26 cellular contexts compared by ENCODE assay signal in genomic region chr12:95977764-95978305, GRCh38. TPM values are rescaled to one million over a fixed set of nuclear protein-coding genes. Genes with fewer than 3 reads are reported as not detected.
A peak's percentile ranks its signal among the peaks of the same experiment; 100 is the strongest.
DNase-seq lines count a peak whose midpoint lies in the region; ATAC-seq, FAIRE-seq and TF ChIP-seq lines count a peak whose summit lies in the region.
"Had no signal": no experiment of that assay in that cellular context is flagged by ENCODE, and none has a peak within 500 bp of the region (broad histone marks: within the 10 kb centered on the region; RNA-seq: fewer than 3 reads in every experiment).

No MANE protein-coding gene starts in this region.

- TF ChIP-seq RAD21 in HepG2 (CRISPR knock-in tag; IDR thresholded peaks at IDR 0.05) = no peak

- H3K36me3 ChIP-seq in HepG2 (replicated peaks in 1 of 2; ENCODE audit: control insufficient read depth in 1 of 2, insufficient read depth in 2 of 2, low read length in 2 of 2) (no peaks in the 10 kb centered on the region), adrenal gland (replicated peaks in 1 of 2) (no peaks in the 10 kb centered on the region), neuronal stem cell (replicated peaks in 1 of 2; ENCODE audit: control insufficient read depth in 2 of 2, insufficient read depth in 2 of 2, low read length in 2 of 2) (no peaks in the 10 kb centered on the region)
- H3K36me3 ChIP-seq: BE2C had no signal

- H3K4me3 Mint-ChIP-seq in activated CD8-positive, alpha-beta memory T cell treated with anti-CD3 and anti-CD28 coated beads, Interleukin-2, amount 10 ng/mL, durations not matched to agents 7 days and 5 days = no peak overlapping the region
- H3K4me3 Mint-ChIP-seq: CD14-positive monocyte; CD4-positive, alpha-beta T cell; CD8-positive, alpha-beta memory T cell had no signal

- no peak overlapping the region for H3K4me3 ChIP-seq in HepG2 (replicated peaks in 1 of 3; ENCODE audit: insufficient read depth in 1 of 3, low read depth in 2 of 3, low read length in 3 of 3)
- no peak overlapping the region for H3K4me3 ChIP-seq in adrenal gland
- H3K4me3 ChIP-seq in neuronal stem cell (ENCODE audit: low read length in 2 of 2) = peak overlapping the region in 1 of 2 donors; percentile 37
- H3K4me3 ChIP-seq: A549; BLaER1 treated with 17β-estradiol and CSF1 and Interleukin-3, amounts not matched to agents 10 nM and 100 nM had no signal

- no peak for FAIRE-seq in HepG2 (lab: Jason Lieb, UNC)
- FAIRE-seq: A549, GM12892, H54 had no signal

- no peaks in the 10 kb centered on the region for H3K4me1 Mint-ChIP-seq in activated CD8-positive, alpha-beta memory T cell treated with anti-CD3 and anti-CD28 coated beads, Interleukin-2, amount 10 ng/mL, durations not matched to agents 7 days and 5 days
- H3K4me1 Mint-ChIP-seq: CD8-positive, alpha-beta memory T cell had no signal

- intact Hi-C loops in HepG2 (cut with micrococcal nuclease; ENCODE audit: unreplicated experiment) (loop anchor here (2.0 kb wide), 1 partner anchor 19 kb away; the partner anchor contains the start of gene HAL), adrenal gland (cut with DNase I) (no loop called here)

- POLR2A ChIA-PET in HepG2 (lab: Yijun Ruan, JAX) = interaction anchor here (0.6 to 7.0 kb wide), 6 partner anchors 10 to 35 kb away, joined by 3 to 92 read pairs (median 10); partner anchors contain the start of genes AMDHD1, CCDC38 and HAL

- no peak overlapping the region for H4K8ac ChIP-seq in neuronal stem cell (ENCODE audit: low read depth, low read length)

- no peak overlapping the region for H2BK5ac ChIP-seq in neuronal stem cell (ENCODE audit: low read length)

- H2BK15ac ChIP-seq in neuronal stem cell (ENCODE audit: low read length) = no peak overlapping the region

- H3K9ac ChIP-seq in HepG2 (ENCODE audit: insufficient read depth, low read depth, low read length) (no peak overlapping the region), neuronal stem cell (ENCODE audit: low read depth, low read length, poor library complexity) (no peak overlapping the region)
- H3K9ac ChIP-seq: BLaER1 treated with 17β-estradiol and CSF1 and Interleukin-3, amounts not matched to agents 10 nM and 100 nM had no signal

- ATAC-seq in activated CD8-positive, alpha-beta memory T cell treated with anti-CD3 and anti-CD28 coated beads, Interleukin-2, amount 10 ng/mL, durations not matched to agents 7 days and 5 days = no peak
- ATAC-seq in HepG2 = no peak
- ATAC-seq: A549 had no signal

- no peak overlapping the region for H3K27ac Mint-ChIP-seq in activated CD8-positive, alpha-beta memory T cell treated with anti-CD3 and anti-CD28 coated beads, Interleukin-2, amount 10 ng/mL, durations not matched to agents 7 days and 5 days
- H3K27ac Mint-ChIP-seq: CD4-positive, alpha-beta T cell; CD8-positive, alpha-beta memory T cell had no signal

- H4K20me1 ChIP-seq in HepG2 (ENCODE audit: insufficient read depth, low read length) = no peaks in the 10 kb centered on the region
- H4K20me1 ChIP-seq: BLaER1 treated with 17β-estradiol and CSF1 and Interleukin-3, amounts not matched to agents 10 nM and 100 nM had no signal

- no peaks in the 10 kb centered on the region for H3K79me1 ChIP-seq in neuronal stem cell (ENCODE audit: low read depth, low read length)

- H3K27me3 ChIP-seq in HepG2 (ENCODE audit: control insufficient read depth in 1 of 2, insufficient read depth in 2 of 2, low read length in 2 of 2) = no peaks in the 10 kb centered on the region
- H3K27me3 ChIP-seq in adrenal gland = no peaks in the 10 kb centered on the region
- H3K27me3 ChIP-seq in neuronal stem cell (ENCODE audit: control insufficient read depth in 3 of 3, insufficient read depth in 3 of 3, low read depth in 1 of 3, low read length in 3 of 3) = peaks cover 0 to 3% (median 0%) of the 10 kb centered on the region in 3 experiments
- H3K27me3 ChIP-seq: BLaER1 treated with 17β-estradiol and CSF1 and Interleukin-3, amounts not matched to agents 10 nM and 100 nM had no signal

- H2AFZ ChIP-seq in HepG2 (ENCODE audit: low read length) = no peak overlapping the region
- no peak overlapping the region for H2AFZ ChIP-seq in neuronal stem cell (ENCODE audit: low read length)

- H3K14ac ChIP-seq in neuronal stem cell (ENCODE audit: low read length) = no peak overlapping the region

- no peak overlapping the region for H4K91ac ChIP-seq in neuronal stem cell (ENCODE audit: low read depth, low read length, poor library complexity)

- H3K23ac ChIP-seq in neuronal stem cell (ENCODE audit: low read depth, low read length, poor library complexity) = no peak overlapping the region

- WGBS in HepG2 (ENCODE audit: low lambda C conversion rate) = 98% methylated on average over 11 of the region's 11 CpGs
- 86 to 93% (median 87%) methylated on average over 3 to 11 of the region's 11 CpGs for WGBS in adrenal gland, 4 donors
- WGBS in neuronal stem cell (ENCODE audit: extremely low coverage in 2 of 2, insufficient read length in 2 of 2, insufficient replicate concordance in 1 of 2), 2 donors = no CpG with 5 or more reads among the region's 11 CpGs

- no peak overlapping the region for H3K18ac ChIP-seq in neuronal stem cell (ENCODE audit: low read length)

- H2BK120ac ChIP-seq in neuronal stem cell (ENCODE audit: low read depth, low read length) = no peak overlapping the region

- CTCF ChIA-PET in activated CD8-positive, alpha-beta memory T cell treated with anti-CD3 and anti-CD28 coated beads, Interleukin-2, amount 10 ng/mL, durations not matched to agents 7 days and 5 days (lab: Charles Lee) = interaction anchor here (1.1 to 2.1 kb wide), 2 partner anchors 21 to 23 kb away, joined by 3 to 7 read pairs; no protein-coding TSS in a partner anchor
- CTCF ChIA-PET in HepG2 (lab: Yijun Ruan, JAX; ENCODE audit: low intra/inter-chr PET ratio, low total read pairs) = no interaction called here

- no peak for TF ChIP-seq EP300 in HepG2 (IDR thresholded peaks at IDR 0.05; ENCODE audit: low read depth in 2 of 2, low read length in 2 of 2)
- no peak for TF ChIP-seq EP300 in HepG2 (CRISPR knock-in tag; IDR thresholded peaks at IDR 0.05; ENCODE audit: borderline replicate concordance)

- H3K27me3 Mint-ChIP-seq in activated CD8-positive, alpha-beta memory T cell treated with anti-CD3 and anti-CD28 coated beads, Interleukin-2, amount 10 ng/mL, durations not matched to agents 7 days and 5 days = no peaks in the 10 kb centered on the region
- H3K27me3 Mint-ChIP-seq: CD4-positive, alpha-beta T cell; CD8-positive, alpha-beta memory T cell had no signal

- H2BK12ac ChIP-seq in neuronal stem cell (ENCODE audit: low read length) = no peak overlapping the region

- H3K79me2 ChIP-seq in HepG2 (ENCODE audit: insufficient read depth, low read length) = no peaks in the 10 kb centered on the region

- no peak overlapping the region for H3K4ac ChIP-seq in neuronal stem cell (ENCODE audit: low read length)

- peaks cover 72% of the 10 kb centered on the region for H3K4me1 ChIP-seq in HepG2 (ENCODE audit: insufficient read depth, low read length)
- H3K4me1 ChIP-seq in adrenal gland (replicated peaks in 1 of 2) = no peaks in the 10 kb centered on the region
- no peaks in the 10 kb centered on the region for H3K4me1 ChIP-seq in neuronal stem cell (ENCODE audit: control insufficient read depth in 2 of 2, insufficient read depth in 1 of 2, low read depth in 1 of 2, low read length in 2 of 2)
- H3K4me1 ChIP-seq: A549; BE2C; BLaER1 treated with 17β-estradiol and CSF1 and Interleukin-3, amounts not matched to agents 10 nM and 100 nM had no signal

- no peak overlapping the region for H3K27ac ChIP-seq in HepG2 (ENCODE audit: extremely low read length, insufficient read depth, low read length)
- H3K27ac ChIP-seq in adrenal gland = no peak overlapping the region
- no peak overlapping the region for H3K27ac ChIP-seq in neuronal stem cell (replicated peaks; ENCODE audit: low read length)
- H3K27ac ChIP-seq: A549; BLaER1 treated with 17β-estradiol and CSF1 and Interleukin-3, amounts not matched to agents 10 nM and 100 nM had no signal

- no peaks in the 10 kb centered on the region for H3K9me3 Mint-ChIP-seq in activated CD8-positive, alpha-beta memory T cell treated with anti-CD3 and anti-CD28 coated beads, Interleukin-2, amount 10 ng/mL, durations not matched to agents 7 days and 5 days (ENCODE audit: low read depth)
- H3K9me3 Mint-ChIP-seq: CD14-positive monocyte; CD4-positive, alpha-beta T cell; CD8-positive, alpha-beta memory T cell had no signal

- BruUV-seq in HepG2 (replicated peaks; lab: Mats Ljungman, UMichigan) = no TSS peak

- DNase-seq in activated CD8-positive, alpha-beta memory T cell treated with anti-CD3 and anti-CD28 coated beads, Interleukin-2, amount 10 ng/mL, durations not matched to agents 7 days and 5 days = peak; percentile 40
- DNase-seq in activated CD8-positive, alpha-beta memory T cell treated with anti-CD3 and anti-CD28 coated beads, Interleukin-2, amount 50 U/mL, for 4 hours = no peak
- DNase-seq in DMS79 treated with DMSO at 0.1 percent for 48 hours (lab: John Stamatoyannopoulos, UW) (peak; percentile 12), ecto neural progenitor cell (ENCODE audit: low spot score) (peak; percentile 29), HepG2 (ENCODE audit: low spot score) (no peak), adrenal gland (no peak), neuronal stem cell (ENCODE audit: low spot score) (no peak), COR-L47 (lab: John Stamatoyannopoulos, UW) (no peak)
- DNase-seq: 8988T; ACHN; AML-193; BE2C; Calu3; CD4-positive, alpha-beta T cell; CD8-positive, alpha-beta memory T cell; DMS153; GF-D8; GOT3; HCEC 1CT had no signal

- TF ChIP-seq POLR2A in HepG2 (IDR thresholded peaks at IDR 0.05; ENCODE audit: insufficient read depth in 1 of 2, low read depth in 2 of 2, low read length in 2 of 2) (no peak), adrenal gland (IDR thresholded peaks at IDR 0.05) (no peak)

- H3K4me2 ChIP-seq in HepG2 (ENCODE audit: low read depth, low read length) (no peak overlapping the region), neuronal stem cell (ENCODE audit: insufficient read depth, low read length, poor library complexity, severe bottlenecking) (no peak overlapping the region)
- H3K4me2 ChIP-seq: A549; BLaER1 treated with 17β-estradiol and CSF1 and Interleukin-3, amounts not matched to agents 10 nM and 100 nM had no signal

- H3K9me3 ChIP-seq in HepG2 (ENCODE audit: low read length) (no peaks in the 10 kb centered on the region), adrenal gland (replicated peaks in 1 of 3) (no peaks in the 10 kb centered on the region), neuronal stem cell (replicated peaks in 1 of 2; ENCODE audit: control insufficient read depth in 2 of 2, insufficient read depth in 1 of 2, low read depth in 1 of 2, low read length in 2 of 2) (no peaks in the 10 kb centered on the region)
- H3K9me3 ChIP-seq: A549; BE2C; BLaER1 treated with 17β-estradiol and CSF1 and Interleukin-3, amounts not matched to agents 10 nM and 100 nM had no signal

- H3K36me3 Mint-ChIP-seq in activated CD8-positive, alpha-beta memory T cell treated with anti-CD3 and anti-CD28 coated beads, Interleukin-2, amount 10 ng/mL, durations not matched to agents 7 days and 5 days = no peaks in the 10 kb centered on the region

- TF ChIP-seq CTCF in HepG2 (CRISPR knock-in tag; IDR thresholded peaks at IDR 0.05) (no peak), adrenal gland (IDR thresholded peaks at IDR 0.05) (no peak)

- in situ Hi-C loops in HepG2 (cut with HindIII; ENCODE audit: extremely low pct_ligation_motif_present, low pct_unique_long_range_greater_than_20kb) = loop anchor here (25.0 kb wide), 1 partner anchor 391 kb away; no protein-coding TSS in a partner anchor

- H2AK5ac ChIP-seq in neuronal stem cell (ENCODE audit: low read depth, low read length) = no peak overlapping the region

RNA-seq across cellular contexts. Expression of gene HAL, which starts 18.3 kb away (rescaled TPM):
- total RNA-seq in activated CD8-positive, alpha-beta memory T cell treated with anti-CD3 and anti-CD28 coated beads, Interleukin-2, amount 10 ng/mL, durations not matched to agents 7 days and 5 days = under 1 TPM; 0.16 to 0.38 TPM
- total RNA-seq in HepG2 (2016; rRNA removed; fragmentation: Illumina TruSeq; extraction: Trizol) (0.56 and 0.89 TPM in 2 replicates), adrenal gland (under 1 TPM in 4 of 8 donors, not detected in 4; 0.14 to 0.40 (median 0.21) TPM)
- total RNA-seq in HepG2 (2016; cell fraction: cytosol; rRNA removed; fragmentation: Illumina TruSeq; extraction: Trizol; ENCODE audit: low read depth) = 0.10 and 0.26 TPM in 2 replicates
- 0.58 and 1.1 TPM in 2 replicates for total RNA-seq in HepG2 (2016; cell fraction: insoluble cytoplasmic fraction; rRNA removed; fragmentation: Illumina TruSeq; extraction: Trizol)
- 0.22 and 0.59 TPM in 2 replicates for total RNA-seq in HepG2 (2016; cell fraction: membrane; rRNA removed; fragmentation: Illumina TruSeq; extraction: Trizol)
- total RNA-seq in HepG2 (2016; cell fraction: nucleus; rRNA removed; fragmentation: Illumina TruSeq; extraction: Trizol) = 1.8 and 2.1 TPM in 2 replicates
- polyA plus RNA-seq in HepG2 (2011; rRNA removed) (37.8 and 63.7 TPM in 2 replicates), adrenal gland (under 1 TPM; 0.13 to 0.24 (median 0.16) TPM)
- 17.0 and 30.5 TPM in 2 replicates for polyA plus RNA-seq in HepG2 (2011; cell fraction: cytosol; rRNA removed)
- 159 and 187 TPM in 2 replicates for polyA plus RNA-seq in HepG2 (2011; cell fraction: nucleus; rRNA removed)
- polyA plus RNA-seq in HepG2 (2012) = 38.1 and 88.4 TPM in 2 replicates
- 0.11 TPM in 2 replicates for polyA plus RNA-seq in HepG2 (2016; cell fraction: cytosol; fragmentation: Illumina TruSeq; extraction: Trizol; ENCODE audit: low read depth)
- 0.50 and 0.67 TPM in 2 replicates for polyA plus RNA-seq in HepG2 (2016; cell fraction: insoluble cytoplasmic fraction; fragmentation: Illumina TruSeq; extraction: Trizol; ENCODE audit: low read depth)
- 0.20 and 0.25 TPM in 2 replicates for polyA plus RNA-seq in HepG2 (2016; cell fraction: membrane; fragmentation: Illumina TruSeq; extraction: Trizol; ENCODE audit: low read depth)
- 1.8 and 2.3 TPM in 2 replicates for polyA plus RNA-seq in HepG2 (2016; cell fraction: nucleus; fragmentation: Illumina TruSeq; extraction: Trizol; ENCODE audit: insufficient read depth, low read depth)
- polyA minus RNA-seq in HepG2 (2011; rRNA and poly(A)+ RNA removed; ENCODE audit: low replicate concordance) = 3.5 and 84.7 TPM in 2 replicates
- 24.7 and 49.8 TPM in 2 replicates for polyA minus RNA-seq in HepG2 (2011; cell fraction: cytosol; rRNA and poly(A)+ RNA removed)
- 65.0 and 124 TPM in 2 replicates for polyA minus RNA-seq in HepG2 (2011; cell fraction: nucleus; rRNA and poly(A)+ RNA removed)
- polyA plus RNA-seq in neuronal stem cell (2013, experiment 1 of 2) = 0.04 TPM
- polyA plus RNA-seq in neuronal stem cell (2013, experiment 2 of 2) = 0.15 TPM
- total RNA-seq: Daoy, G401 had no signal
- polyA plus RNA-seq: CD8-positive, alpha-beta memory T cell had no signal

RNA-seq across cellular contexts. Expression of gene AMDHD1, which starts 34.7 kb away (rescaled TPM):
- 1 to 10 TPM; 1.3 to 1.4 TPM for total RNA-seq in activated CD8-positive, alpha-beta memory T cell treated with anti-CD3 and anti-CD28 coated beads, Interleukin-2, amount 10 ng/mL, durations not matched to agents 7 days and 5 days
- total RNA-seq in HepG2 (2016; rRNA removed; fragmentation: Illumina TruSeq; extraction: Trizol) (6.2 and 6.5 TPM in 2 replicates), adrenal gland (10 to 100 TPM in 6 of 8 donors, 1 to 10 TPM in 2; 4.6 to 48.9 (median 15.5) TPM)
- total RNA-seq in HepG2 (2016; cell fraction: cytosol; rRNA removed; fragmentation: Illumina TruSeq; extraction: Trizol; ENCODE audit: low read depth) = 0.91 and 1.2 TPM in 2 replicates
- 6.5 and 6.7 TPM in 2 replicates for total RNA-seq in HepG2 (2016; cell fraction: insoluble cytoplasmic fraction; rRNA removed; fragmentation: Illumina TruSeq; extraction: Trizol)
- total RNA-seq in HepG2 (2016; cell fraction: membrane; rRNA removed; fragmentation: Illumina TruSeq; extraction: Trizol) = 2.3 and 2.7 TPM in 2 replicates
- 4.1 and 7.2 TPM in 2 replicates for total RNA-seq in HepG2 (2016; cell fraction: nucleus; rRNA removed; fragmentation: Illumina TruSeq; extraction: Trizol)
- polyA plus RNA-seq in HepG2 (2011; rRNA removed) (29.6 and 31.5 TPM in 2 replicates), adrenal gland (10 to 100 TPM; 10.5 to 87.4 (median 14.4) TPM)
- polyA plus RNA-seq in HepG2 (2011; cell fraction: cytosol; rRNA removed) = 16.5 and 18.2 TPM in 2 replicates
- polyA plus RNA-seq in HepG2 (2011; cell fraction: nucleus; rRNA removed) = 119 and 127 TPM in 2 replicates
- polyA plus RNA-seq in HepG2 (2012) = 21.2 and 31.4 TPM in 2 replicates
- 0.93 and 1.1 TPM in 2 replicates for polyA plus RNA-seq in HepG2 (2016; cell fraction: cytosol; fragmentation: Illumina TruSeq; extraction: Trizol; ENCODE audit: low read depth)
- polyA plus RNA-seq in HepG2 (2016; cell fraction: insoluble cytoplasmic fraction; fragmentation: Illumina TruSeq; extraction: Trizol; ENCODE audit: low read depth) = 6.7 and 6.9 TPM in 2 replicates
- 1.9 and 2.6 TPM in 2 replicates for polyA plus RNA-seq in HepG2 (2016; cell fraction: membrane; fragmentation: Illumina TruSeq; extraction: Trizol; ENCODE audit: low read depth)
- polyA plus RNA-seq in HepG2 (2016; cell fraction: nucleus; fragmentation: Illumina TruSeq; extraction: Trizol; ENCODE audit: insufficient read depth, low read depth) = 16.1 and 17.7 TPM in 2 replicates
- 1.8 and 25.6 TPM in 2 replicates for polyA minus RNA-seq in HepG2 (2011; rRNA and poly(A)+ RNA removed; ENCODE audit: low replicate concordance)
- polyA minus RNA-seq in HepG2 (2011; cell fraction: cytosol; rRNA and poly(A)+ RNA removed) = 8.2 and 13.4 TPM in 2 replicates
- polyA minus RNA-seq in HepG2 (2011; cell fraction: nucleus; rRNA and poly(A)+ RNA removed) = 15.7 and 18.8 TPM in 2 replicates
- 0.46 TPM for polyA plus RNA-seq in neuronal stem cell (2013, experiment 1 of 2)
- 0.62 TPM for polyA plus RNA-seq in neuronal stem cell (2013, experiment 2 of 2)

RNA-seq across cellular contexts. Expression of gene CCDC38, which starts 35.4 kb away (rescaled TPM):
- under 1 TPM; 0.12 to 0.50 TPM for total RNA-seq in activated CD8-positive, alpha-beta memory T cell treated with anti-CD3 and anti-CD28 coated beads, Interleukin-2, amount 10 ng/mL, durations not matched to agents 7 days and 5 days
- total RNA-seq in HepG2 (2016; rRNA removed; fragmentation: Illumina TruSeq; extraction: Trizol) (0.18 and 0.24 TPM in 2 replicates), adrenal gland (under 1 TPM in 6 of 8 donors, not detected in 2; 0.12 to 0.94 (median 0.62) TPM)
- total RNA-seq in HepG2 (2016; cell fraction: cytosol; rRNA removed; fragmentation: Illumina TruSeq; extraction: Trizol; ENCODE audit: low read depth) = 0.10 and 0.18 TPM in 2 replicates
- 0.18 and 0.22 TPM in 2 replicates for total RNA-seq in HepG2 (2016; cell fraction: insoluble cytoplasmic fraction; rRNA removed; fragmentation: Illumina TruSeq; extraction: Trizol)
- 0.24 and 0.53 TPM in 2 replicates for total RNA-seq in HepG2 (2016; cell fraction: membrane; rRNA removed; fragmentation: Illumina TruSeq; extraction: Trizol)
- total RNA-seq in HepG2 (2016; cell fraction: nucleus; rRNA removed; fragmentation: Illumina TruSeq; extraction: Trizol) = 0.22 and 0.31 TPM in 2 replicates
- polyA plus RNA-seq in HepG2 (2011; rRNA removed) (0.30 and 0.32 TPM in 2 replicates), adrenal gland (under 1 TPM; 0.44 to 0.92 (median 0.72) TPM)
- polyA plus RNA-seq in HepG2 (2011; cell fraction: cytosol; rRNA removed) = 0.13 and 0.35 TPM in 2 replicates
- 0.13 and 0.17 TPM in 2 replicates for polyA plus RNA-seq in HepG2 (2011; cell fraction: nucleus; rRNA removed)
- 0.36 and 0.39 TPM in 2 replicates for polyA plus RNA-seq in HepG2 (2012)
- 0.05 and 0.08 TPM in 2 replicates for polyA plus RNA-seq in HepG2 (2016; cell fraction: cytosol; fragmentation: Illumina TruSeq; extraction: Trizol; ENCODE audit: low read depth)
- 0.29 and 0.36 TPM in 2 replicates for polyA plus RNA-seq in HepG2 (2016; cell fraction: insoluble cytoplasmic fraction; fragmentation: Illumina TruSeq; extraction: Trizol; ENCODE audit: low read depth)
- 0.17 and 0.19 TPM in 2 replicates for polyA plus RNA-seq in HepG2 (2016; cell fraction: membrane; fragmentation: Illumina TruSeq; extraction: Trizol; ENCODE audit: low read depth)
- 0.35 and 0.41 TPM in 2 replicates for polyA plus RNA-seq in HepG2 (2016; cell fraction: nucleus; fragmentation: Illumina TruSeq; extraction: Trizol; ENCODE audit: insufficient read depth, low read depth)
- 0.16 TPM in 1 of 2 replicates, not detected in the other for polyA minus RNA-seq in HepG2 (2011; rRNA and poly(A)+ RNA removed; ENCODE audit: low replicate concordance)
- 0.35 TPM in 1 of 2 replicates, not detected in the other for polyA minus RNA-seq in HepG2 (2011; cell fraction: cytosol; rRNA and poly(A)+ RNA removed)
- polyA minus RNA-seq in HepG2 (2011; cell fraction: nucleus; rRNA and poly(A)+ RNA removed) = 0.26 and 1.1 TPM in 2 replicates
- 0.04 TPM for polyA plus RNA-seq in neuronal stem cell (2013, experiment 1 of 2)
- 0.06 TPM for polyA plus RNA-seq in neuronal stem cell (2013, experiment 2 of 2)
- total RNA-seq: Calu3, G401 had no signal
- polyA plus RNA-seq: CD14-positive monocyte; CD8-positive, alpha-beta memory T cell had no signal

RNA-seq across cellular contexts. Expression of gene LTA4H, which starts 57.6 kb away (rescaled TPM):
- 10 to 100 TPM; 42.4 to 52.9 TPM for total RNA-seq in activated CD8-positive, alpha-beta memory T cell treated with anti-CD3 and anti-CD28 coated beads, Interleukin-2, amount 10 ng/mL, durations not matched to agents 7 days and 5 days
- total RNA-seq in HepG2 (2016; rRNA removed; fragmentation: Illumina TruSeq; extraction: Trizol) (90.4 and 114 TPM in 2 replicates), adrenal gland (100 to 1,000 TPM in 5 of 8 donors, 10 to 100 TPM in 3; 73.0 to 164 (median 110) TPM)
- 19.9 and 28.2 TPM in 2 replicates for total RNA-seq in HepG2 (2016; cell fraction: cytosol; rRNA removed; fragmentation: Illumina TruSeq; extraction: Trizol; ENCODE audit: low read depth)
- 86.9 and 108 TPM in 2 replicates for total RNA-seq in HepG2 (2016; cell fraction: insoluble cytoplasmic fraction; rRNA removed; fragmentation: Illumina TruSeq; extraction: Trizol)
- 66.0 and 81.9 TPM in 2 replicates for total RNA-seq in HepG2 (2016; cell fraction: membrane; rRNA removed; fragmentation: Illumina TruSeq; extraction: Trizol)
- 54.5 and 55.7 TPM in 2 replicates for total RNA-seq in HepG2 (2016; cell fraction: nucleus; rRNA removed; fragmentation: Illumina TruSeq; extraction: Trizol)
- polyA plus RNA-seq in HepG2 (2011; rRNA removed) (74.4 and 87.5 TPM in 2 replicates), adrenal gland (10 to 100 TPM; 61.8 to 89.8 (median 81.0) TPM)
- 50.8 and 73.9 TPM in 2 replicates for polyA plus RNA-seq in HepG2 (2011; cell fraction: cytosol; rRNA removed)
- polyA plus RNA-seq in HepG2 (2011; cell fraction: nucleus; rRNA removed) = 43.0 and 54.3 TPM in 2 replicates
- 111 and 121 TPM in 2 replicates for polyA plus RNA-seq in HepG2 (2012)
- polyA plus RNA-seq in HepG2 (2016; cell fraction: cytosol; fragmentation: Illumina TruSeq; extraction: Trizol; ENCODE audit: low read depth) = 22.4 and 25.2 TPM in 2 replicates
- polyA plus RNA-seq in HepG2 (2016; cell fraction: insoluble cytoplasmic fraction; fragmentation: Illumina TruSeq; extraction: Trizol; ENCODE audit: low read depth) = 97.9 and 98.6 TPM in 2 replicates
- 49.0 and 58.4 TPM in 2 replicates for polyA plus RNA-seq in HepG2 (2016; cell fraction: membrane; fragmentation: Illumina TruSeq; extraction: Trizol; ENCODE audit: low read depth)
- polyA plus RNA-seq in HepG2 (2016; cell fraction: nucleus; fragmentation: Illumina TruSeq; extraction: Trizol; ENCODE audit: insufficient read depth, low read depth) = 57.8 and 60.3 TPM in 2 replicates
- 53.9 and 54.2 TPM in 2 replicates for polyA minus RNA-seq in HepG2 (2011; rRNA and poly(A)+ RNA removed; ENCODE audit: low replicate concordance)
- polyA minus RNA-seq in HepG2 (2011; cell fraction: cytosol; rRNA and poly(A)+ RNA removed) = 45.7 and 50.7 TPM in 2 replicates
- polyA minus RNA-seq in HepG2 (2011; cell fraction: nucleus; rRNA and poly(A)+ RNA removed) = 50.5 and 65.3 TPM in 2 replicates
- polyA plus RNA-seq in neuronal stem cell (2013, experiment 1 of 2) = 195 TPM
- 198 TPM for polyA plus RNA-seq in neuronal stem cell (2013, experiment 2 of 2)

Comparison
In these comparisons a context has a peak if more than half of its experiments do, and no peak if none do; other contexts are left out.
1. DNase-seq: peak in activated CD8-positive, alpha-beta memory T cell treated with anti-CD3 and anti-CD28 coated beads, Interleukin-2, amount 10 ng/mL, durations not matched to agents 7 days and 5 days (single experiment), DMS79 treated with DMSO at 0.1 percent for 48 hours (single experiment) and ecto neural progenitor cell (single experiment); none in activated CD8-positive, alpha-beta memory T cell treated with anti-CD3 and anti-CD28 coated beads, Interleukin-2, amount 50 U/mL, for 4 hours (single experiment), HepG2 (single experiment), adrenal gland (0 of 7), neuronal stem cell (single experiment) and COR-L47 (single experiment).